ENCODE assay signal across 16 cellular contexts in the genomic region with DNA sequence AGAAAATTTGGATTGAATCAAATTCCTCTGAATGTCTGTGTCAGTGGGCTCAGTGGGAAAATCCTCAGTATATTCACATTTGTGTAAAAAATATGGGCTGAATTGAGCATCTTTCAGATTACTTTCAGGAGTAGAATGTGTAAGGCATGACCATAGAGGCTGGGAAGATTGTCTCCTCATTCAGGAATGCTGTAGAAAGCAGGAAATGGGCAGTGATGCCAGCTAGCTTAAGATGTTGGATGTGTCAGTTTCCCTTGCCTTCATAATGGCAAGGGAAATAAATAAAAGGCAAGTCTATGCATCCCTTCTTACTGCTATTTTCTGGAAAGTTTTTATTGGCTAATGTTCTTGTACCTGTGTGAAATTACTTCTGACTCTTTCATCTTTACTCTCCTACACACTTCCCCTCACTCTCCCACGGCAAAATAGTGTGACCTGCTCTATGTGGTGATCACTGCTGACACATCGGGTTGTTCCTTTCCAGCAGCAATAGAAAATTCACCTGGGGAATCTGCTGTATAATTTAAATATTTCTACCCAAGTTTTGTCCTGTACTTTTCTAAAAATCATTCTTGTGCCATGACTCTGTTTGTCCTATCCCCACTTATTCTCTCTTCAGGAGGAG.
A peak's percentile ranks its signal among the peaks of the same experiment; 100 is the strongest.
DNase-seq lines count a peak whose midpoint lies in the region; ATAC-seq, FAIRE-seq and TF ChIP-seq lines count a peak whose summit lies in the region.
"Had no signal": no experiment of that assay in that cellular context is flagged by ENCODE, and none has a peak within 500 bp of the region (broad histone marks: within the 10 kb centered on the region; RNA-seq: fewer than 3 reads in every experiment).

No MANE protein-coding gene starts in this region.

- H3K27me3 ChIP-seq in foreskin keratinocyte = no peaks in the 10 kb centered on the region
- no peaks in the 10 kb centered on the region for H3K27me3 ChIP-seq in H9 (ENCODE audit: insufficient read depth, low read length)
- H3K27me3 ChIP-seq: left lung, SJSA1 had no signal

- H2BK5ac ChIP-seq in H9 (ENCODE audit: insufficient read length, low read length) = no peak overlapping the region

- CTCF ChIA-PET in activated CD4-positive, alpha-beta memory T cell treated with anti-CD3 and anti-CD28 coated beads for 36 hours (lab: Charles Lee) = interaction anchor here (1.2 to 1.4 kb wide), 2 partner anchors 13 to 43 kb away, joined by 3 to 5 read pairs; no protein-coding TSS in a partner anchor

- no peak overlapping the region for H4K91ac ChIP-seq in H9 (ENCODE audit: insufficient read length, low read depth, low read length)

- intact Hi-C loops in activated CD4-positive, alpha-beta memory T cell treated with anti-CD3 and anti-CD28 coated beads for 36 hours (cut with micrococcal nuclease) = no loop called here

- H3T11ph ChIP-seq in H9 (ENCODE audit: low read length) = no peak overlapping the region

- H2BK12ac ChIP-seq in H9 (ENCODE audit: insufficient read length, low read depth, low read length) = no peak overlapping the region

- no CpG with 5 or more reads among the region's 2 CpGs for WGBS in H9 (ENCODE audit: extremely low coverage, insufficient read length, low lambda C conversion rate)

- no peak overlapping the region for H3K4me2 ChIP-seq in H9 (ENCODE audit: insufficient read depth, insufficient read length, low read length)

- H3K23ac ChIP-seq in H9 (ENCODE audit: insufficient read length, low read depth, low read length) = no peak overlapping the region

- H3K36me3 Mint-ChIP-seq in H9 (ENCODE audit: insufficient read depth in 1 of 3, low read depth in 3 of 3) = peaks cover under 1 to 10% (median 5%) of the 10 kb centered on the region in 3 experiments
- H3K36me3 Mint-ChIP-seq in activated CD4-positive, alpha-beta memory T cell treated with anti-CD3 and anti-CD28 coated beads for 36 hours = peaks cover 6% of the 10 kb centered on the region

- peaks cover 6% of the 10 kb centered on the region for H3K4me1 ChIP-seq in foreskin keratinocyte
- H3K4me1 ChIP-seq in H9 (ENCODE audit: insufficient read depth, low read length) = no peaks in the 10 kb centered on the region
- H3K4me1 ChIP-seq: left lung had no signal

- H3K27ac ChIP-seq in foreskin keratinocyte (no peak overlapping the region), H9 (ENCODE audit: insufficient read length, low read depth, low read length) (no peak overlapping the region)
- H3K27ac ChIP-seq: C4-2B, left lung, SJSA1 had no signal

- peak overlapping the region in 1 of 3 experiments; percentile 11; a peak in 1 of 7 replicates for H3K27ac Mint-ChIP-seq in H9
- no peak overlapping the region for H3K27ac Mint-ChIP-seq in activated CD4-positive, alpha-beta memory T cell treated with anti-CD3 and anti-CD28 coated beads for 36 hours

- H3K79me2 ChIP-seq in H9 (ENCODE audit: insufficient read depth, low read length) = no peaks in the 10 kb centered on the region

- no peaks in the 10 kb centered on the region for H3K27me3 Mint-ChIP-seq in H9 (ENCODE audit: low read depth)
- no peaks in the 10 kb centered on the region for H3K27me3 Mint-ChIP-seq in activated CD4-positive, alpha-beta memory T cell treated with anti-CD3 and anti-CD28 coated beads for 36 hours

- no peaks in the 10 kb centered on the region for H3K9me3 ChIP-seq in H9 (ENCODE audit: control insufficient read depth, low read depth, low read length)
- H3K9me3 ChIP-seq: left lung, SJSA1, thoracic aorta had no signal

- H2AFZ ChIP-seq in H9 (ENCODE audit: low read length) = no peak overlapping the region

- H3K9me3 Mint-ChIP-seq in H9 = peaks cover 5 to 7% of the 10 kb centered on the region in 2 experiments; a peak in 4 of 5 replicates
- peaks cover 9% of the 10 kb centered on the region for H3K9me3 Mint-ChIP-seq in activated CD4-positive, alpha-beta memory T cell treated with anti-CD3 and anti-CD28 coated beads for 36 hours

- H3K14ac ChIP-seq in H9 (ENCODE audit: insufficient read depth, low read length) = no peak overlapping the region

- H2BK120ac ChIP-seq in H9 (ENCODE audit: low read depth, low read length, poor library complexity, severe bottlenecking) = no peak overlapping the region

- H3K4me3 Mint-ChIP-seq in H9 = no peak overlapping the region
- no peak overlapping the region for H3K4me3 Mint-ChIP-seq in activated CD4-positive, alpha-beta memory T cell treated with anti-CD3 and anti-CD28 coated beads for 36 hours
- H3K4me3 Mint-ChIP-seq: nephron had no signal

- FAIRE-seq in GM18507 (lab: Jason Lieb, UNC) (peak; percentile 57), urothelium cell line (lab: Jason Lieb, UNC) (no peak)

- no peak overlapping the region for H2AK5ac ChIP-seq in H9 (ENCODE audit: insufficient read length, low read length)

- no peaks in the 10 kb centered on the region for H3K79me1 ChIP-seq in H9 (ENCODE audit: insufficient read depth, low read depth, low read length, poor library complexity, severe bottlenecking)

- ATAC-seq in GM21723 (IDR thresholded peaks at IDR 0.05; ENCODE audit: unreplicated experiment) (peak; percentile 73), HG03521 (IDR thresholded peaks at IDR 0.05; ENCODE audit: unreplicated experiment) (peak; percentile 67), foreskin keratinocyte (peak; percentile 39)
- ATAC-seq: left lung had no signal

- no peaks in the 10 kb centered on the region for H4K20me1 ChIP-seq in H9 (ENCODE audit: control insufficient read depth, insufficient read depth, insufficient read length)

- no peak overlapping the region for H3K4ac ChIP-seq in H9 (ENCODE audit: low read depth, low read length)

- H4K5ac ChIP-seq in H9 (ENCODE audit: insufficient read length, low read depth, low read length) = no peak overlapping the region

- H3K9ac ChIP-seq in H9 (ENCODE audit: extremely low read depth, insufficient read length, low read length) = no peak overlapping the region

- POLR2A ChIA-PET in activated CD4-positive, alpha-beta memory T cell treated with anti-CD3 and anti-CD28 coated beads for 36 hours (lab: Charles Lee) = no interaction called here

- no peak overlapping the region for H4K8ac ChIP-seq in H9 (replicated peaks; ENCODE audit: insufficient read length, low read depth, low read length)

- no peaks in the 10 kb centered on the region for H3K23me2 ChIP-seq in H9 (ENCODE audit: insufficient read length, low read depth, low read length, poor library complexity, severe bottlenecking)

- DNase-seq in GM18507 (ENCODE audit: extremely low spot score, insufficient read length, low read depth) = no peak
- no peak for DNase-seq in foreskin keratinocyte
- DNase-seq in urothelium cell line (ENCODE audit: low spot score) = no peak
- no peak for DNase-seq in SKM-1 treated with dmso at 0.1 percent for 144 hours (lab: John Stamatoyannopoulos, UW; ENCODE audit: unreplicated experiment)
- DNase-seq in H9 = no peak
- DNase-seq in activated CD4-positive, alpha-beta memory T cell treated with anti-CD3 and anti-CD28 coated beads for 36 hours = no peak
- DNase-seq: activated CD4-positive, alpha-beta T cell treated with anti-CD3 and anti-CD28 coated beads for 1 hour; effector CD8-positive, alpha-beta T cell; left lung; NCI-H1417 treated with DMSO at 0.1 percent for 48 hours had no signal

- H3K18ac ChIP-seq in H9 (ENCODE audit: insufficient read length, low read depth, low read length) = no peak overlapping the region

- TF ChIP-seq CTCF in foreskin keratinocyte (conservative IDR thresholded peaks at IDR 0.05) (no peak), H9 (conservative IDR thresholded peaks at IDR 0.05) (no peak)

- no peak overlapping the region for H2BK20ac ChIP-seq in H9 (ENCODE audit: low read depth, low read length, poor library complexity, severe bottlenecking)

- no peak overlapping the region for H3K56ac ChIP-seq in H9 (ENCODE audit: insufficient read length, low read depth, low read length)

- no peak overlapping the region for H2BK15ac ChIP-seq in H9 (ENCODE audit: low read depth, low read length)

- H3K4me1 Mint-ChIP-seq in H9 = no peaks in the 10 kb centered on the region
- H3K4me1 Mint-ChIP-seq in activated CD4-positive, alpha-beta memory T cell treated with anti-CD3 and anti-CD28 coated beads for 36 hours (ENCODE audit: low read depth) = peaks cover 13% of the 10 kb centered on the region
